ENCODE assay signal across 10 cellular contexts in genomic region chr2:48250943-48251342, GRCh38.
A peak's percentile ranks its signal among the peaks of the same experiment; 100 is the strongest.
DNase-seq lines count a peak whose midpoint lies in the region; ATAC-seq and TF ChIP-seq lines count a peak whose summit lies in the region.
"Had no signal": no experiment of that assay in that cellular context is flagged by ENCODE, and none has a peak within 500 bp of the region (broad histone marks: within the 10 kb centered on the region; RNA-seq: fewer than 3 reads in every experiment).

No MANE protein-coding gene starts in this region.

- H3K4me2 ChIP-seq in PC-9 = no peak overlapping the region

- H3K27ac Mint-ChIP-seq in natural killer cell treated with Interleukin-12 subunit alpha and Interleukin-12 subunit beta and Interleukin-15 and Interleukin-18, amount 100 ng/mL, for 72 hours = no peak overlapping the region
- H3K27ac Mint-ChIP-seq in natural killer cell = no peak overlapping the region

- peak in 1 of 2 donors; percentile 65 for ATAC-seq in natural killer cell treated with Interleukin-12 subunit alpha and Interleukin-12 subunit beta and Interleukin-15 and Interleukin-18, amount 100 ng/mL, for 72 hours
- no peak for ATAC-seq in natural killer cell
- peak; percentile 43 for ATAC-seq in HG03457 (IDR thresholded peaks at IDR 0.05; ENCODE audit: unreplicated experiment)
- ATAC-seq in GM21367 (IDR thresholded peaks at IDR 0.05; ENCODE audit: unreplicated experiment) = no peak

- no peak overlapping the region for H3K4me3 ChIP-seq in epithelial cell of esophagus (ENCODE audit: low read length)
- no peak overlapping the region for H3K4me3 ChIP-seq in PC-9
- no peak overlapping the region for H3K4me3 ChIP-seq in H7 (ENCODE audit: insufficient read depth, low read depth, low read length)

- no peaks in the 10 kb centered on the region for H3K36me3 ChIP-seq in PC-9 (ENCODE audit: low read depth)
- H3K36me3 ChIP-seq in H7 (replicated peaks; ENCODE audit: control insufficient read depth, insufficient read depth, low read length) = no peaks in the 10 kb centered on the region

- POLR2A ChIA-PET in PC-9 (lab: Charles Lee; ENCODE audit: unreplicated experiment) = no interaction called here

- no TSS peak for BruUV-seq in PC-9 (replicated peaks; lab: Mats Ljungman, UMichigan)

- H3K36me3 Mint-ChIP-seq in natural killer cell treated with Interleukin-12 subunit alpha and Interleukin-12 subunit beta and Interleukin-15 and Interleukin-18, amount 100 ng/mL, for 72 hours = no peaks in the 10 kb centered on the region
- no peaks in the 10 kb centered on the region for H3K36me3 Mint-ChIP-seq in natural killer cell

- no peaks in the 10 kb centered on the region for H3K9me3 Mint-ChIP-seq in natural killer cell treated with Interleukin-12 subunit alpha and Interleukin-12 subunit beta and Interleukin-15 and Interleukin-18, amount 100 ng/mL, for 72 hours
- H3K9me3 Mint-ChIP-seq in natural killer cell = no peaks in the 10 kb centered on the region

- peak overlapping the region; percentile 14 for H3K4me3 Mint-ChIP-seq in natural killer cell treated with Interleukin-12 subunit alpha and Interleukin-12 subunit beta and Interleukin-15 and Interleukin-18, amount 100 ng/mL, for 72 hours
- H3K4me3 Mint-ChIP-seq in natural killer cell = no peak overlapping the region

- peaks cover 7 to 12% of the 10 kb centered on the region in 2 donors for H3K4me1 Mint-ChIP-seq in natural killer cell treated with Interleukin-12 subunit alpha and Interleukin-12 subunit beta and Interleukin-15 and Interleukin-18, amount 100 ng/mL, for 72 hours (ENCODE audit: low read depth in 2 of 2)
- H3K4me1 Mint-ChIP-seq in natural killer cell = peaks cover 5% of the 10 kb centered on the region in 2 donors

- no peaks in the 10 kb centered on the region for H3K27me3 Mint-ChIP-seq in natural killer cell treated with Interleukin-12 subunit alpha and Interleukin-12 subunit beta and Interleukin-15 and Interleukin-18, amount 100 ng/mL, for 72 hours
- H3K27me3 Mint-ChIP-seq in natural killer cell (ENCODE audit: low read depth in 2 of 2) = no peaks in the 10 kb centered on the region

- no peak overlapping the region for H2AFZ ChIP-seq in PC-9

- H4K20me1 ChIP-seq in PC-9 (ENCODE audit: insufficient read depth) = no peaks in the 10 kb centered on the region

- H3K9me3 ChIP-seq in PC-9 (ENCODE audit: insufficient read depth, low read depth) = no peaks in the 10 kb centered on the region

- H3K27me3 ChIP-seq in PC-9 (ENCODE audit: insufficient read depth, low read depth) (no peaks in the 10 kb centered on the region), H7 (ENCODE audit: control insufficient read depth, insufficient read depth, low read length) (no peaks in the 10 kb centered on the region)

- CTCF ChIA-PET in PC-9 (lab: Charles Lee) = interaction anchor here (0.7 kb wide), 1 partner anchor 610 kb away, joined by 15 read pairs; no protein-coding TSS in a partner anchor

- H3F3A ChIP-seq in PC-9 (ENCODE audit: insufficient read depth, low read depth) = peaks cover 9% of the 10 kb centered on the region; the same call in 1 of the 2 replicates

- no peak for DNase-seq in natural killer cell treated with Interleukin-12 subunit alpha and Interleukin-12 subunit beta and Interleukin-15 and Interleukin-18, amount 100 ng/mL, for 72 hours (ENCODE audit: low spot score)
- DNase-seq in natural killer cell (no peak), epithelial cell of esophagus (ENCODE audit: low read depth) (peak; percentile 84), PC-9 (no peak), H7 (no peak)
- DNase-seq in activated CD4-positive, alpha-beta T cell treated with anti-CD3 and anti-CD28 coated beads, Interleukin-2, amount 50 U/mL, for 4 hours = no peak
- DNase-seq: effector CD8-positive, alpha-beta T cell; NCI-H526 had no signal

- no peak for TF ChIP-seq CTCF in natural killer cell (IDR thresholded peaks at IDR 0.05)
- no peak for TF ChIP-seq CTCF in epithelial cell of esophagus (IDR thresholded peaks at IDR 0.05; ENCODE audit: insufficient read depth, low read depth, low read length, missing control alignments)
- no peak for TF ChIP-seq CTCF in PC-9 (conservative IDR thresholded peaks at IDR 0.05)

- H3K9me2 ChIP-seq in PC-9 (ENCODE audit: insufficient read depth) = no peaks in the 10 kb centered on the region; the same call in 1 of the 2 replicates

- H3K79me2 ChIP-seq in PC-9 (ENCODE audit: low read depth) = no peaks in the 10 kb centered on the region

- no peak overlapping the region for H3K27ac ChIP-seq in PC-9

- peaks cover 18% of the 10 kb centered on the region for H3K4me1 ChIP-seq in PC-9 (replicated peaks; ENCODE audit: insufficient read depth)

- intact Hi-C loops in natural killer cell (cut with micrococcal nuclease) = no loop called here
- intact Hi-C loops in PC-9 (cut with micrococcal nuclease; ENCODE audit: unreplicated experiment) = no loop called here
